Comparison of ENCODE assay signal across 20 cellular contexts in genomic region chr6:6230286-6230685, GRCh38.
DNase-seq lines count a peak whose midpoint lies in the region; ATAC-seq, FAIRE-seq and TF ChIP-seq lines count a peak whose summit lies in the region.
"Had no signal": no experiment of that assay in that cellular context is flagged by ENCODE, and none has a peak within 500 bp of the region (broad histone marks: within the 10 kb centered on the region; RNA-seq: fewer than 3 reads in every experiment).

No MANE protein-coding gene starts in this region.

- no peaks in the 10 kb centered on the region for H3K9me3 ChIP-seq in Loucy (ENCODE audit: insufficient read depth, low read depth, low read length)
- H3K9me3 ChIP-seq: esophagus squamous epithelium, neutrophil, vagina had no signal

- no peak overlapping the region for H2AK5ac ChIP-seq in mesendoderm (ENCODE audit: low read length)

- H2BK5ac ChIP-seq in mesendoderm (ENCODE audit: low read length), result no peak overlapping the region

- H3K27me3 ChIP-seq in Loucy (ENCODE audit: insufficient read depth, low read length, poor library complexity, severe bottlenecking), result peaks cover 10% of the 10 kb centered on the region
- H3K27me3 ChIP-seq in mesendoderm (ENCODE audit: insufficient read depth, low read length, poor library complexity), result no peaks in the 10 kb centered on the region
- H3K27me3 ChIP-seq: brain microvascular endothelial cell, esophagus squamous epithelium, neutrophil, vagina had no signal

- H3K4me3 ChIP-seq in Loucy (ENCODE audit: low read length, poor library complexity, severe bottlenecking), result no peak overlapping the region
- no peak overlapping the region for H3K4me3 ChIP-seq in mesendoderm (ENCODE audit: low read length)
- H3K4me3 ChIP-seq in foreskin fibroblast (ENCODE audit: low read depth in 1 of 2, low read length in 2 of 2), result no peak overlapping the region
- H3K4me3 ChIP-seq: esophagus squamous epithelium, vagina had no signal

- TF ChIP-seq CTCF in Loucy (conservative IDR thresholded peaks at IDR 0.05; ENCODE audit: low read length) (no peak), endothelial cell (IDR thresholded peaks at IDR 0.05; ENCODE audit: unreplicated experiment) (no peak), foreskin fibroblast (IDR thresholded peaks at IDR 0.05; ENCODE audit: low read depth, low read length) (no peak)

- no peak overlapping the region for H3K18ac ChIP-seq in mesendoderm (ENCODE audit: low read length)

- no peak overlapping the region for H2BK120ac ChIP-seq in mesendoderm (ENCODE audit: low read depth, low read length)

- no CpG with 5 or more reads among the region's 1 CpG for WGBS in mesendoderm (ENCODE audit: extremely low coverage, insufficient coverage, low lambda C conversion rate)

- no peaks in the 10 kb centered on the region for H3K4me1 Mint-ChIP-seq in endothelial cell (ENCODE audit: unreplicated experiment)
- H3K4me1 Mint-ChIP-seq: activated naive CD8-positive, alpha-beta T cell treated with anti-CD3 and anti-CD28 coated beads for 36 hours had no signal

- H3K4me3 Mint-ChIP-seq in endothelial cell (ENCODE audit: unreplicated experiment), result no peak overlapping the region
- H3K4me3 Mint-ChIP-seq: activated CD4-positive, alpha-beta memory T cell treated with anti-CD3 and anti-CD28 coated beads for 36 hours; activated naive CD8-positive, alpha-beta T cell treated with anti-CD3 and anti-CD28 coated beads for 36 hours; activated T-cell treated with anti-CD3 and anti-CD28 coated beads, Interleukin-2, amount 50 U/mL, for 4 hours had no signal

- H4K8ac ChIP-seq in mesendoderm (ENCODE audit: low read depth, low read length), result no peak overlapping the region

- H3K36me3 ChIP-seq in Loucy (ENCODE audit: insufficient read depth, low read length), result no peaks in the 10 kb centered on the region
- no peaks in the 10 kb centered on the region for H3K36me3 ChIP-seq in mesendoderm (ENCODE audit: control insufficient read depth, insufficient read depth, low read length)
- H3K36me3 ChIP-seq: brain microvascular endothelial cell, esophagus squamous epithelium, neutrophil, vagina had no signal

- no peaks in the 10 kb centered on the region for H3K9me2 ChIP-seq in Loucy (replicated peaks; ENCODE audit: low read depth, low read length)

- H3F3A ChIP-seq in Loucy (ENCODE audit: low read depth), result no peaks in the 10 kb centered on the region

- H4K20me1 ChIP-seq in Loucy (ENCODE audit: insufficient read depth, low read length, poor library complexity, severe bottlenecking), result no peaks in the 10 kb centered on the region

- no peak overlapping the region for H3K27ac Mint-ChIP-seq in endothelial cell (ENCODE audit: unreplicated experiment)
- H3K27ac Mint-ChIP-seq: activated CD4-positive, alpha-beta memory T cell treated with anti-CD3 and anti-CD28 coated beads for 36 hours; activated naive CD8-positive, alpha-beta T cell treated with anti-CD3 and anti-CD28 coated beads for 36 hours had no signal

- H3K36me3 Mint-ChIP-seq in endothelial cell (ENCODE audit: low read depth, unreplicated experiment), result no peaks in the 10 kb centered on the region
- H3K36me3 Mint-ChIP-seq: activated CD4-positive, alpha-beta memory T cell treated with anti-CD3 and anti-CD28 coated beads for 36 hours; activated naive CD8-positive, alpha-beta T cell treated with anti-CD3 and anti-CD28 coated beads for 36 hours had no signal

- no peaks in the 10 kb centered on the region for H3K79me2 ChIP-seq in Loucy (ENCODE audit: insufficient read depth, low read length)
- H3K79me2 ChIP-seq in mesendoderm (ENCODE audit: control insufficient read depth, insufficient read depth, low read length), result no peaks in the 10 kb centered on the region

- DNase-seq in DMS53 treated with DMSO at 0.1 percent for 48 hours (lab: John Stamatoyannopoulos, UW; ENCODE audit: unreplicated experiment) (peak; percentile 55), RPMI8226 (peak; percentile 85), mesendoderm (peak; percentile 35), endothelial cell (ENCODE audit: low spot score) (no peak), foreskin fibroblast (no peak), GM19239 (ENCODE audit: insufficient read length, low spot score) (no peak)
- DNase-seq: activated CD4-positive, alpha-beta memory T cell treated with anti-CD3 and anti-CD28 coated beads for 36 hours; activated naive CD8-positive, alpha-beta T cell treated with anti-CD3 and anti-CD28 coated beads for 36 hours; activated T-cell treated with anti-CD3 and anti-CD28 coated beads, Interleukin-2, amount 50 U/mL, for 4 hours; brain microvascular endothelial cell; esophagus squamous epithelium; GF-D8; kidney; NCI-H1048; retina had no signal

- H3K4me1 ChIP-seq in Loucy (ENCODE audit: insufficient read depth, low read length, poor library complexity, severe bottlenecking) (peaks cover 9% of the 10 kb centered on the region), mesendoderm (ENCODE audit: control insufficient read depth, low read depth, low read length) (no peaks in the 10 kb centered on the region)
- H3K4me1 ChIP-seq: vagina had no signal

- no peak overlapping the region for H3K23ac ChIP-seq in mesendoderm (ENCODE audit: low read length)

- no peak overlapping the region for H3K27ac ChIP-seq in mesendoderm (ENCODE audit: low read depth, low read length)
- H3K27ac ChIP-seq: brain microvascular endothelial cell, esophagus squamous epithelium, neutrophil, vagina had no signal

- H2AFZ ChIP-seq in Loucy (ENCODE audit: low read length), result peak overlapping the region; percentile 73

- ATAC-seq in GM18858 (IDR thresholded peaks at IDR 0.05; ENCODE audit: unreplicated experiment), result no peak
- ATAC-seq: activated T-cell treated with anti-CD3 and anti-CD28 coated beads, Interleukin-2, amount 50 U/mL, for 4 hours; HCT116 had no signal

- FAIRE-seq in GM19239 (lab: Jason Lieb, UNC), result no peak
- FAIRE-seq: kidney had no signal

- H3K9me3 Mint-ChIP-seq in endothelial cell (ENCODE audit: unreplicated experiment), result peaks cover 4% of the 10 kb centered on the region
- H3K9me3 Mint-ChIP-seq: activated CD4-positive, alpha-beta memory T cell treated with anti-CD3 and anti-CD28 coated beads for 36 hours; activated naive CD8-positive, alpha-beta T cell treated with anti-CD3 and anti-CD28 coated beads for 36 hours; activated T-cell treated with anti-CD3 and anti-CD28 coated beads, Interleukin-2, amount 50 U/mL, for 4 hours had no signal

- H3K4me2 ChIP-seq in Loucy (ENCODE audit: low read depth, low read length, poor library complexity, severe bottlenecking), result no peak overlapping the region
- no peak overlapping the region for H3K4me2 ChIP-seq in mesendoderm (ENCODE audit: low read length)

- H3K4ac ChIP-seq in mesendoderm (ENCODE audit: low read depth, low read length), result no peak overlapping the region

- peak overlapping the region; percentile 15 for H3K56ac ChIP-seq in mesendoderm (ENCODE audit: low read length)

- H3K27me3 Mint-ChIP-seq in endothelial cell (ENCODE audit: unreplicated experiment), result no peaks in the 10 kb centered on the region

- H3K79me1 ChIP-seq in mesendoderm (ENCODE audit: low read length), result no peaks in the 10 kb centered on the region

- no peak overlapping the region for H2BK15ac ChIP-seq in mesendoderm (replicated peaks; ENCODE audit: low read depth)

- no peak overlapping the region for H4K5ac ChIP-seq in mesendoderm (ENCODE audit: low read length)

- H3K9ac ChIP-seq in Loucy (ENCODE audit: low read depth, low read length, poor library complexity, severe bottlenecking) (no peak overlapping the region), mesendoderm (ENCODE audit: low read length) (no peak overlapping the region)

Comparison
In these comparisons a context has a peak if more than half of its experiments do, and no peak if none do; other contexts are left out.
1. DNase-seq: peak in DMS53 treated with DMSO at 0.1 percent for 48 hours (single experiment), RPMI8226 (single experiment) and mesendoderm (single experiment); none in endothelial cell (single experiment), foreskin fibroblast (0 of 2) and GM19239 (single experiment).